Comparison of ENCODE assay signal across 18 cellular contexts in genomic region chrX:47746446-47746845, GRCh38.
DNase-seq lines count a peak whose midpoint lies in the region; ATAC-seq, FAIRE-seq and TF ChIP-seq lines count a peak whose summit lies in the region.
"Had no signal": no experiment of that assay in that cellular context is flagged by ENCODE, and none has a peak within 500 bp of the region (broad histone marks: within the 10 kb centered on the region; RNA-seq: fewer than 3 reads in every experiment).

No MANE protein-coding gene starts in this region.

- ATAC-seq in foreskin keratinocyte: no peak

- H3K9me2 ChIP-seq in GM23248 (ENCODE audit: insufficient read depth): no peaks in the 10 kb centered on the region

- no peak for TF ChIP-seq CTCF in testis (IDR thresholded peaks at IDR 0.05)
- no peak for TF ChIP-seq CTCF in foreskin keratinocyte (conservative IDR thresholded peaks at IDR 0.05)

- H3K27ac ChIP-seq in testis (peak overlapping the region in 1 of 2 donors; percentile 50), foreskin keratinocyte (no peak overlapping the region), GM23248 (no peak overlapping the region)
- H3K27ac ChIP-seq: BLaER1 treated with 17β-estradiol and CSF1 and Interleukin-3, amounts not matched to agents 10 nM and 100 nM had no signal

- H3K4me2 ChIP-seq in GM23248 (ENCODE audit: unreplicated experiment): no peak overlapping the region

- intact Hi-C loops in testis (cut with DNase I; ENCODE audit: low total_unique reads): no loop called here

- WGBS in testis, 2 donors: 24 to 34% methylated on average over 3 of the region's 3 CpGs
- WGBS in GM23248 (ENCODE audit: low coverage in 1 of 2, low lambda C conversion rate in 2 of 2, missing lambda C conversion rate in 2 of 2), 2 experiments: 26 to 36% methylated on average over 3 of the region's 3 CpGs

- no peaks in the 10 kb centered on the region for H3F3A ChIP-seq in GM23248 (ENCODE audit: insufficient read depth)

- in situ Hi-C loops in GM23248 (cut with MboI): no loop called here

- H3K9ac ChIP-seq in GM23248: no peak overlapping the region
- H3K9ac ChIP-seq: BLaER1 treated with 17β-estradiol and CSF1 and Interleukin-3, amounts not matched to agents 10 nM and 100 nM had no signal

- H3K4me3 ChIP-seq in testis (no peak overlapping the region), GM23248 (no peak overlapping the region)
- H3K4me3 ChIP-seq: BLaER1 treated with 17β-estradiol and CSF1 and Interleukin-3, amounts not matched to agents 10 nM and 100 nM had no signal

- peak; percentile 14 for DNase-seq in SW480 (ENCODE audit: low spot score)
- DNase-seq in mucosa of gallbladder (ENCODE audit: low spot score): peak; percentile 15
- no peak for DNase-seq in testis
- no peak for DNase-seq in foreskin keratinocyte
- DNase-seq in GM23248: no peak
- no peak for DNase-seq in SK-N-DZ (ENCODE audit: low spot score)
- DNase-seq: CD8-positive, alpha-beta memory T cell; COR-L47; DMS 273 treated with DMSO at 0.1 percent for 48 hours; DMS53; DND-41; EL; HCEC 1CT had no signal

- H3K79me2 ChIP-seq in GM23248 (ENCODE audit: insufficient read depth): no peaks in the 10 kb centered on the region

- H3K4me1 ChIP-seq in testis: peaks cover 6% of the 10 kb centered on the region
- no peaks in the 10 kb centered on the region for H3K4me1 ChIP-seq in foreskin keratinocyte
- H3K4me1 ChIP-seq in GM23248 (ENCODE audit: insufficient read depth): no peaks in the 10 kb centered on the region; the same call in 1 of the 2 replicates

- TF ChIP-seq POLR2A in testis (IDR thresholded peaks at IDR 0.05): no peak

- no peak overlapping the region for H2AFZ ChIP-seq in GM23248

- FAIRE-seq in endometrium (lab: Jason Lieb, UNC): peak; percentile 92
- FAIRE-seq: G401.6, GM12891, GM19239 had no signal

- no peaks in the 10 kb centered on the region for H3K9me3 ChIP-seq in testis
- no peaks in the 10 kb centered on the region for H3K9me3 ChIP-seq in GM23248 (ENCODE audit: low read depth)

- H3K36me3 ChIP-seq in testis (ENCODE audit: low read depth, missing control alignments): no peaks in the 10 kb centered on the region
- H3K36me3 ChIP-seq in GM23248 (ENCODE audit: low read depth): no peaks in the 10 kb centered on the region
- H3K36me3 ChIP-seq: BLaER1 treated with 17β-estradiol and CSF1 and Interleukin-3, amounts not matched to agents 10 nM and 100 nM had no signal

- no peaks in the 10 kb centered on the region for H3K27me3 ChIP-seq in testis
- no peaks in the 10 kb centered on the region for H3K27me3 ChIP-seq in foreskin keratinocyte
- H3K27me3 ChIP-seq in GM23248 (replicated peaks; ENCODE audit: insufficient read depth): no peaks in the 10 kb centered on the region

- H4K20me1 ChIP-seq in GM23248 (ENCODE audit: insufficient read depth): no peaks in the 10 kb centered on the region

Comparison
In these comparisons a context has a peak if more than half of its experiments do, and no peak if none do; other contexts are left out.
1. DNase-seq: peak in SW480 (single experiment) and mucosa of gallbladder (single experiment); none in testis (single experiment), foreskin keratinocyte (0 of 2), GM23248 (single experiment) and SK-N-DZ (single experiment).